Comparison of ENCODE assay signal across 30 cellular contexts in the genomic region with DNA sequence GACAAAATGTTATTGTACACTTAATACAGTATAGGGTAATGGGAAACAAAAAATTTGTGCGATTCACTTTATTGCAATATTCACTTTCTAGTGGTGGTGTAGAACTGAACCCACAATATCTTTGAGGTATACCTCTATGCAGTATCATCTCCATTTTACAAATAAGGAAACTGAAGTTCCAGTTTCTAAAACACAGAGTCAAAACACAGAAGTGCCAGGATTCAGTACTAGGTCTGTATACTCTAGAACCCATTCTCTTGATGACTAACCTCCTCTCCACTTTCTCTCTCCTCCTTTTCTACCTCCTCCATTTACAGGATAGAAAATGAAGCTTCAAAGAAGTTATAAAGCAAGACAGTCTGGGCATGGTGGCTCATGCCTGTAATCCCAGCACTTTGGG.
DNase-seq lines count a peak whose midpoint lies in the region; ATAC-seq and TF ChIP-seq lines count a peak whose summit lies in the region.
"Had no signal": no experiment of that assay in that cellular context is flagged by ENCODE, and none has a peak within 500 bp of the region (broad histone marks: within the 10 kb centered on the region; RNA-seq: fewer than 3 reads in every experiment).

No MANE protein-coding gene starts in this region.

- H3K4me3 ChIP-seq in WERI-Rb-1 (ENCODE audit: low read depth, low read length) = no peak overlapping the region
- H3K4me3 ChIP-seq: BLaER1 treated with 17β-estradiol and CSF1 and Interleukin-3, amounts not matched to agents 10 nM and 100 nM; K562; lung; prostate gland; sigmoid colon; tibial nerve had no signal

- ATAC-seq in GM18502 (IDR thresholded peaks at IDR 0.05; ENCODE audit: poor library complexity, unreplicated experiment) = peak; percentile 29
- peak; percentile 17 for ATAC-seq in GM18868 (IDR thresholded peaks at IDR 0.05; ENCODE audit: unreplicated experiment)
- peak; percentile 41 for ATAC-seq in HG02642 (IDR thresholded peaks at IDR 0.05; ENCODE audit: poor library complexity, unreplicated experiment)
- ATAC-seq in HG03442 (IDR thresholded peaks at IDR 0.05; ENCODE audit: unreplicated experiment) = peak; percentile 20
- no peak for ATAC-seq in GM18520 (IDR thresholded peaks at IDR 0.05; ENCODE audit: unreplicated experiment)
- ATAC-seq: K562; naive thymus-derived CD4-positive, alpha-beta T cell; Right ventricle myocardium inferior; SK-N-SH treated with all-trans-retinoic acid at 6 μM for 48 hours; T-helper 17 cell had no signal

- DNase-seq in putamen (ENCODE audit: low spot score) (no peak), WERI-Rb-1 (no peak)
- DNase-seq: activated CD4-positive, alpha-beta memory T cell treated with anti-CD3 and anti-CD28 coated beads for 36 hours; activated gamma-delta T cell; central memory CD4-positive, alpha-beta T cell; COR-L47; cortex of kidney; DMS53; effector memory CD4-positive, alpha-beta T cell; hypothalamus; naive thymus-derived CD4-positive, alpha-beta T cell; NCI-H1092; NCI-H1694; sigmoid colon; stimulated activated CD4-positive, alpha-beta T cell treated with anti-CD3 and anti-CD28 coated beads, Interleukin-12 subunit alpha, Interleukin-12 subunit beta, amount 100 ng/mL, for 4 hours; stimulated activated CD4-positive, alpha-beta T cell treated with anti-CD3 and anti-CD28 coated beads, Interleukin-2, amount 100 ng/mL, for 48 hours; T-helper 17 cell had no signal

- H3K27ac ChIP-seq in WERI-Rb-1 = no peak overlapping the region
- H3K27ac ChIP-seq: BLaER1 treated with 17β-estradiol and CSF1 and Interleukin-3, amounts not matched to agents 10 nM and 100 nM; epithelial cell of prostate; prostate gland; sigmoid colon; tibial nerve had no signal

- no peaks in the 10 kb centered on the region for H3K9me3 ChIP-seq in WERI-Rb-1 (ENCODE audit: severe bottlenecking)
- H3K9me3 ChIP-seq: prostate gland, sigmoid colon had no signal

- TF ChIP-seq CTCF in WERI-Rb-1 (IDR thresholded peaks at IDR 0.05; ENCODE audit: low read depth, low read length) = no peak

- no peaks in the 10 kb centered on the region for H3K27me3 ChIP-seq in WERI-Rb-1 (ENCODE audit: insufficient read depth, low read depth, severe bottlenecking)
- H3K27me3 ChIP-seq: BLaER1 treated with 17β-estradiol and CSF1 and Interleukin-3, amounts not matched to agents 10 nM and 100 nM; sigmoid colon; tibial nerve had no signal

- H3K36me3 ChIP-seq in WERI-Rb-1 = no peaks in the 10 kb centered on the region
- H3K36me3 ChIP-seq: BLaER1 treated with 17β-estradiol and CSF1 and Interleukin-3, amounts not matched to agents 10 nM and 100 nM; prostate gland; sigmoid colon; tibial nerve had no signal
